ENCODE assay signal across 15 cellular contexts in genomic region chr15:31526916-31527690, GRCh38.
"Had no signal": no experiment of that assay in that cellular context is flagged by ENCODE, and none has a peak within 500 bp of the region (broad histone marks: within the 10 kb centered on the region; RNA-seq: fewer than 3 reads in every experiment).

No MANE protein-coding gene starts in this region.

- H3K36me3 ChIP-seq: ascending aorta, lower lobe of right lung, transverse colon, vagina had no signal

- H3K27me3 Mint-ChIP-seq: activated CD4-positive, alpha-beta T cell treated with anti-CD3 and anti-CD28 coated beads for 36 hours; progenitor cell of endocrine pancreas had no signal

- H3K4me3 Mint-ChIP-seq: activated CD4-positive, alpha-beta T cell treated with anti-CD3 and anti-CD28 coated beads for 36 hours; activated naive CD4-positive, alpha-beta T cell treated with anti-CD3 and anti-CD28 coated beads, Interleukin-2, amount 50 U/mL, for 24 hours; natural killer cell treated with Interleukin-12 subunit alpha and Interleukin-12 subunit beta and Interleukin-15 and Interleukin-18, amount 100 ng/mL, for 72 hours had no signal

- H3K27me3 ChIP-seq: ascending aorta, transverse colon, vagina had no signal

- H3K4me1 ChIP-seq: ascending aorta, lower lobe of right lung, transverse colon, vagina had no signal

- H3K27ac Mint-ChIP-seq: activated CD4-positive, alpha-beta T cell treated with anti-CD3 and anti-CD28 coated beads for 36 hours; activated naive CD4-positive, alpha-beta T cell treated with anti-CD3 and anti-CD28 coated beads, Interleukin-2, amount 50 U/mL, for 24 hours; natural killer cell treated with Interleukin-12 subunit alpha and Interleukin-12 subunit beta and Interleukin-15 and Interleukin-18, amount 100 ng/mL, for 72 hours; progenitor cell of endocrine pancreas had no signal

- H3K9me3 ChIP-seq: ascending aorta, lower lobe of right lung, transverse colon, vagina had no signal

- ATAC-seq: activated CD4-positive, alpha-beta T cell treated with anti-CD3 and anti-CD28 coated beads for 36 hours; lower lobe of right lung; natural killer cell treated with Interleukin-12 subunit alpha and Interleukin-12 subunit beta and Interleukin-15 and Interleukin-18, amount 100 ng/mL, for 72 hours; stimulated activated naive CD8-positive, alpha-beta T cell treated with anti-CD3 and anti-CD28 coated beads, Interleukin-15, Interleukin-2, amounts not matched to agents 100 U/mL and 50 U/mL, for 24 hours had no signal

- H3K4me1 Mint-ChIP-seq: activated CD4-positive, alpha-beta T cell treated with anti-CD3 and anti-CD28 coated beads for 36 hours; activated naive CD4-positive, alpha-beta T cell treated with anti-CD3 and anti-CD28 coated beads, Interleukin-2, amount 50 U/mL, for 24 hours had no signal

- H3K27ac ChIP-seq: ascending aorta, lower lobe of right lung, skin epidermis, transverse colon, vagina had no signal

- H3K36me3 Mint-ChIP-seq: natural killer cell treated with Interleukin-12 subunit alpha and Interleukin-12 subunit beta and Interleukin-15 and Interleukin-18, amount 100 ng/mL, for 72 hours had no signal

- DNase-seq: activated CD4-positive, alpha-beta T cell treated with anti-CD3 and anti-CD28 coated beads for 36 hours; activated CD4-positive, alpha-beta T cell treated with anti-CD3 and anti-CD28 coated beads, Interleukin-2, amount 50 U/mL, for 48 hours; activated gamma-delta T cell; effector CD8-positive, alpha-beta T cell; lower lobe of right lung; occipital lobe; stimulated activated naive CD8-positive, alpha-beta T cell treated with anti-CD3 and anti-CD28 coated beads, Interleukin-15, Interleukin-2, amounts not matched to agents 100 U/mL and 50 U/mL, for 24 hours; substantia nigra; transverse colon had no signal

- H3K9me3 Mint-ChIP-seq: natural killer cell treated with Interleukin-12 subunit alpha and Interleukin-12 subunit beta and Interleukin-15 and Interleukin-18, amount 100 ng/mL, for 72 hours had no signal

- H3K4me3 ChIP-seq: ascending aorta, lower lobe of right lung, skin epidermis, transverse colon had no signal
